ENCODE assay signal across 1 cellular context in the genomic region with DNA sequence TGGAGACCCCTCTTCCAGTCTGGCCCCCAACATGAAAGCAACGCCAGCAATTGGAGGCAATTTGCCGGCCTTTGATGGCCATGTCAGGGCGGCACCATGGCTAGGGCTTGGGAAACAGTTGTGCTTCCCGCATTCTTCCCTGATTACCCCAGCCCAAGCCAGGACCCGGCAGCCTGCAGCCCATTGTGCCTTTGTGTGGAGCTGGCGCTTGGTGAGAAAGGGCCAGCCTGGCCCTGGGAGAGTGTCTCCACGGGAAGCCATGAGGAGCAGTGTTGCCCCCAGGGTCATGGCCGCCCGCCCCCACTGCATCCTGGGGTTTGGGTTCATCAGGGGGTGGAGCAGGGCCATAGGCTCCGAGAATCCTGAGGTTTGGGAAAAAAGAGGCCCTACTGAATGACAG.
TF ChIP-seq lines count a peak whose summit lies in the region.

No MANE protein-coding gene starts in this region.

TF ChIP-seq in SK-N-SH, 30 proteins besides CTCF, POLR2A, EP300 and RAD21 (continued from another document):
- no peak for TF ChIP-seq TAF1 (IDR thresholded peaks at IDR 0.05; ENCODE audit: borderline replicate concordance, low read depth, low read length)
- no peak for TF ChIP-seq FOSL2 (IDR thresholded peaks at IDR 0.05; ENCODE audit: borderline replicate concordance, low read depth)
- no peak for TF ChIP-seq POLR2AphosphoS5 (IDR thresholded peaks at IDR 0.05; ENCODE audit: low read depth, low read length)
- TF ChIP-seq, protein P1, sequence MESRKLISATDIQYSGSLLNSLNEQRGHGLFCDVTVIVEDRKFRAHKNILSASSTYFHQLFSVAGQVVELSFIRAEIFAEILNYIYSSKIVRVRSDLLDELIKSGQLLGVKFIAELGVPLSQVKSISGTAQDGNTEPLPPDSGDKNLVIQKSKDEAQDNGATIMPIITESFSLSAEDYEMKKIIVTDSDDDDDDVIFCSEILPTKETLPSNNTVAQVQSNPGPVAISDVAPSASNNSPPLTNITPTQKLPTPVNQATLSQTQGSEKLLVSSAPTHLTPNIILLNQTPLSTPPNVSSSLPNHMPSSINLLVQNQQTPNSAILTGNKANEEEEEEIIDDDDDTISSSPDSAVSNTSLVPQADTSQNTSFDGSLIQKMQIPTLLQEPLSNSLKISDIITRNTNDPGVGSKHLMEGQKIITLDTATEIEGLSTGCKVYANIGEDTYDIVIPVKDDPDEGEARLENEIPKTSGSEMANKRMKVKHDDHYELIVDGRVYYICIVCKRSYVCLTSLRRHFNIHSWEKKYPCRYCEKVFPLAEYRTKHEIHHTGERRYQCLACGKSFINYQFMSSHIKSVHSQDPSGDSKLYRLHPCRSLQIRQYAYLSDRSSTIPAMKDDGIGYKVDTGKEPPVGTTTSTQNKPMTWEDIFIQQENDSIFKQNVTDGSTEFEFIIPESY (IDR thresholded peaks at IDR 0.05; ENCODE audit: borderline replicate concordance, low read depth) = no peak
- no peak for TF ChIP-seq GATA2 (CRISPR knock-in tag; IDR thresholded peaks at IDR 0.05)
- no peak for TF ChIP-seq SMC3 (IDR thresholded peaks at IDR 0.05; ENCODE audit: low read depth, low read length)
- TF ChIP-seq TCF12 (IDR thresholded peaks at IDR 0.05) = no peak
- TF ChIP-seq JUND (IDR thresholded peaks at IDR 0.05) = no peak
- TF ChIP-seq RXRA (IDR thresholded peaks at IDR 0.05; ENCODE audit: borderline replicate concordance, low read depth) = no peak
- TF ChIP-seq, protein P2, sequence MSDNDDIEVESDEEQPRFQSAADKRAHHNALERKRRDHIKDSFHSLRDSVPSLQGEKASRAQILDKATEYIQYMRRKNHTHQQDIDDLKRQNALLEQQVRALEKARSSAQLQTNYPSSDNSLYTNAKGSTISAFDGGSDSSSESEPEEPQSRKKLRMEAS (IDR thresholded peaks at IDR 0.05; ENCODE audit: low read depth) = no peak
